1 cellular context compared by ENCODE assay signal in the genomic region with DNA sequence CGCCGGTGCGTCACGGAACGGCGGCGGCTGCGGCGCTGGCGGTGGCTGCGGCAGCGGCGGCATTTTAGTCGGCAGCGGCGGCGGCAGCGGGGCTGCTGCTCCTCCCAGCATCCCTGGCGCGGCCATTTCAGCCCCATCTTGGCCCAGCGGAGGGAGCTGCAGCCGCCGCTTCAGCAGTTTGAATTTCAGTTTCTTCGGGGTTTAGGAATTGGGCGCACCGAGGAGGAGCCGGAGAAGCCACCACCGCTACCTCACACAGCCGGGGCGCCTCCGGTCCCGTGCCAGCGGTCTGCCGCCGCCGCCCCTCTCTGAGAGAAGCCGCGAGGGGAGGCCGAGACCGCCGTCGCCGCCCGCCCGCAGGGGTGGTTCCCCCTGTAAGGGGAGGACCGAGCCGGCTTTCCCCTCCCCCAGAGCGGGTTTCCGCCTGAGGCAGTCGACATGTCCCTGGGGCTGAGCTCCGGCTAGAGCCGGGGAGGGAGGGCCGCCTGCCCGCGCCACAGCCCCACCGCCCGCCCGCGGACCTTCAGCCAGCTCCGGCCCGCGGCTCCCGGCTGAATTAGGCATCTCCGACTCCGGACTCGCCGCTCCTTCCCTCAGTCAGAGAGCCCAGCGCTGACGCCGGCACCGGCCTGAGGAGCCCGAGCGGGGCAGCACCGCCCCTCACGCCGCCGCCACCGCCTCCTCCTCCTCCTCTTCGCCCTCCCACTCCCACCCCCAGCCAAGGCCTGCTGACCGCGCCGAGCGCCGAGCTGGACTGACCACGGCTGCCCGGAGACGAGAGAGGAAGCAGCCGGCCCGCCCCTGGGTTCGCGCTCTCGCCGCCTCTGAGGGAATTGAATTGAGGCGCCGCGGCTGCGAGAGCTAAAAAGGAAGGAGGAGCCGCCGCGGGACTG.
A peak's percentile ranks its signal among the peaks of the same experiment; 100 is the strongest.
TF ChIP-seq lines count a peak whose summit lies in the region.

A gene (plus strand): TSS at position 67 of the 893 bp plus-strand sequence. CDS start 1,053 bp downstream, outside the sequence.

TF ChIP-seq in HepG2, 621 proteins besides CTCF, POLR2A, EP300 and RAD21 (continued from another document and continues in another):
- TF ChIP-seq ZNF232 (CRISPR knock-in tag; IDR thresholded peaks at IDR 0.05; ENCODE audit: borderline replicate concordance) (peak; percentile 72; the same call in 1 of the 2 replicates), CHCHD3 (CRISPR knock-in tag; IDR thresholded peaks at IDR 0.05) (no peak), ZNF263 (CRISPR knock-in tag; IDR thresholded peaks at IDR 0.05) (peak; percentile 74; the same call in 1 of the 2 replicates), ZMYM3 (CRISPR knock-in tag; IDR thresholded peaks at IDR 0.05) (no peak), TCF12 (IDR thresholded peaks at IDR 0.05) (no peak), TCF12 (CRISPR knock-in tag; IDR thresholded peaks at IDR 0.05) (peak; percentile 78; the same call in 1 of the 2 replicates), RNF2 (conservative IDR thresholded peaks at IDR 0.05; ENCODE audit: low read depth) (no peak), ZNF75D (CRISPR knock-in tag; IDR thresholded peaks at IDR 0.05; ENCODE audit: borderline replicate concordance) (no peak)
- TF ChIP-seq, protein P1, sequence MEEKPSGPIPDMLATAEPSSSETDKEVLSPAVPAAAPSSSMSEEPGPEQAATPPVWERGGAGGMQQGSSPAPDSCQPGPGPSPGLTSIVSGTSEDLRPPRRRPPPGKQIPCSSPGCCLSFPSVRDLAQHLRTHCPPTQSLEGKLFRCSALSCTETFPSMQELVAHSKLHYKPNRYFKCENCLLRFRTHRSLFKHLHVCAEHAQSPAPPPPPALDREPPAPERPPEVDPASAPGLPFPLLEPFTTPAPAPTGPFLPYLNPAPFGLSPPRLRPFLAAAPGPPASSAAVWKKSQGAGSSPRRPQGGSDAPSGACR (CRISPR knock-in tag; IDR thresholded peaks at IDR 0.05) = peak; percentile 81; the same call in 1 of the 2 replicates
- TF ChIP-seq, protein P2, sequence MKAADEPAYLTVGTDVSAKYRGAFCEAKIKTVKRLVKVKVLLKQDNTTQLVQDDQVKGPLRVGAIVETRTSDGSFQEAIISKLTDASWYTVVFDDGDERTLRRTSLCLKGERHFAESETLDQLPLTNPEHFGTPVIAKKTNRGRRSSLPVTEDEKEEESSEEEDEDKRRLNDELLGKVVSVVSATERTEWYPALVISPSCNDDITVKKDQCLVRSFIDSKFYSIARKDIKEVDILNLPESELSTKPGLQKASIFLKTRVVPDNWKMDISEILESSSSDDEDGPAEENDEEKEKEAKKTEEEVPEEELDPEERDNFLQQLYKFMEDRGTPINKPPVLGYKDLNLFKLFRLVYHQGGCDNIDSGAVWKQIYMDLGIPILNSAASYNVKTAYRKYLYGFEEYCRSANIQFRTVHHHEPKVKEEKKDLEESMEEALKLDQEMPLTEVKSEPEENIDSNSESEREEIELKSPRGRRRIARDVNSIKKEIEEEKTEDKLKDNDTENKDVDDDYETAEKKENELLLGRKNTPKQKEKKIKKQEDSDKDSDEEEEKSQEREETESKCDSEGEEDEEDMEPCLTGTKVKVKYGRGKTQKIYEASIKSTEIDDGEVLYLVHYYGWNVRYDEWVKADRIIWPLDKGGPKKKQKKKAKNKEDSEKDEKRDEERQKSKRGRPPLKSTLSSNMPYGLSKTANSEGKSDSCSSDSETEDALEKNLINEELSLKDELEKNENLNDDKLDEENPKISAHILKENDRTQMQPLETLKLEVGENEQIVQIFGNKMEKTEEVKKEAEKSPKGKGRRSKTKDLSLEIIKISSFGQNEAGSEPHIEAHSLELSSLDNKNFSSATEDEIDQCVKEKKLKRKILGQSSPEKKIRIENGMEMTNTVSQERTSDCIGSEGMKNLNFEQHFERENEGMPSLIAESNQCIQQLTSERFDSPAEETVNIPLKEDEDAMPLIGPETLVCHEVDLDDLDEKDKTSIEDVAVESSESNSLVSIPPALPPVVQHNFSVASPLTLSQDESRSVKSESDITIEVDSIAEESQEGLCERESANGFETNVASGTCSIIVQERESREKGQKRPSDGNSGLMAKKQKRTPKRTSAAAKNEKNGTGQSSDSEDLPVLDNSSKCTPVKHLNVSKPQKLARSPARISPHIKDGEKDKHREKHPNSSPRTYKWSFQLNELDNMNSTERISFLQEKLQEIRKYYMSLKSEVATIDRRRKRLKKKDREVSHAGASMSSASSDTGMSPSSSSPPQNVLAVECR (CRISPR knock-in tag; IDR thresholded peaks at IDR 0.05; ENCODE audit: borderline replicate concordance) = peak; percentile 78; the same call in 1 of the 2 replicates
- TF ChIP-seq, protein P3, sequence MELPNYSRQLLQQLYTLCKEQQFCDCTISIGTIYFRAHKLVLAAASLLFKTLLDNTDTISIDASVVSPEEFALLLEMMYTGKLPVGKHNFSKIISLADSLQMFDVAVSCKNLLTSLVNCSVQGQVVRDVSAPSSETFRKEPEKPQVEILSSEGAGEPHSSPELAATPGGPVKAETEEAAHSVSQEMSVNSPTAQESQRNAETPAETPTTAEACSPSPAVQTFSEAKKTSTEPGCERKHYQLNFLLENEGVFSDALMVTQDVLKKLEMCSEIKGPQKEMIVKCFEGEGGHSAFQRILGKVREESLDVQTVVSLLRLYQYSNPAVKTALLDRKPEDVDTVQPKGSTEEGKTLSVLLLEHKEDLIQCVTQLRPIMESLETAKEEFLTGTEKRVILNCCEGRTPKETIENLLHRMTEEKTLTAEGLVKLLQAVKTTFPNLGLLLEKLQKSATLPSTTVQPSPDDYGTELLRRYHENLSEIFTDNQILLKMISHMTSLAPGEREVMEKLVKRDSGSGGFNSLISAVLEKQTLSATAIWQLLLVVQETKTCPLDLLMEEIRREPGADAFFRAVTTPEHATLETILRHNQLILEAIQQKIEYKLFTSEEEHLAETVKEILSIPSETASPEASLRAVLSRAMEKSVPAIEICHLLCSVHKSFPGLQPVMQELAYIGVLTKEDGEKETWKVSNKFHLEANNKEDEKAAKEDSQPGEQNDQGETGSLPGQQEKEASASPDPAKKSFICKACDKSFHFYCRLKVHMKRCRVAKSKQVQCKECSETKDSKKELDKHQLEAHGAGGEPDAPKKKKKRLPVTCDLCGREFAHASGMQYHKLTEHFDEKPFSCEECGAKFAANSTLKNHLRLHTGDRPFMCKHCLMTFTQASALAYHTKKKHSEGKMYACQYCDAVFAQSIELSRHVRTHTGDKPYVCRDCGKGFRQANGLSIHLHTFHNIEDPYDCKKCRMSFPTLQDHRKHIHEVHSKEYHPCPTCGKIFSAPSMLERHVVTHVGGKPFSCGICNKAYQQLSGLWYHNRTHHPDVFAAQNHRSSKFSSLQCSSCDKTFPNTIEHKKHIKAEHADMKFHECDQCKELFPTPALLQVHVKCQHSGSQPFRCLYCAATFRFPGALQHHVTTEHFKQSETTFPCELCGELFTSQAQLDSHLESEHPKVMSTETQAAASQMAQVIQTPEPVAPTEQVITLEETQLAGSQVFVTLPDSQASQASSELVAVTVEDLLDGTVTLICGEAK (IDR thresholded peaks at IDR 0.05) = no peak
- TF ChIP-seq, protein P3 (CRISPR knock-in tag; IDR thresholded peaks at IDR 0.05) = peak; percentile 66
- TF ChIP-seq, protein P4, sequence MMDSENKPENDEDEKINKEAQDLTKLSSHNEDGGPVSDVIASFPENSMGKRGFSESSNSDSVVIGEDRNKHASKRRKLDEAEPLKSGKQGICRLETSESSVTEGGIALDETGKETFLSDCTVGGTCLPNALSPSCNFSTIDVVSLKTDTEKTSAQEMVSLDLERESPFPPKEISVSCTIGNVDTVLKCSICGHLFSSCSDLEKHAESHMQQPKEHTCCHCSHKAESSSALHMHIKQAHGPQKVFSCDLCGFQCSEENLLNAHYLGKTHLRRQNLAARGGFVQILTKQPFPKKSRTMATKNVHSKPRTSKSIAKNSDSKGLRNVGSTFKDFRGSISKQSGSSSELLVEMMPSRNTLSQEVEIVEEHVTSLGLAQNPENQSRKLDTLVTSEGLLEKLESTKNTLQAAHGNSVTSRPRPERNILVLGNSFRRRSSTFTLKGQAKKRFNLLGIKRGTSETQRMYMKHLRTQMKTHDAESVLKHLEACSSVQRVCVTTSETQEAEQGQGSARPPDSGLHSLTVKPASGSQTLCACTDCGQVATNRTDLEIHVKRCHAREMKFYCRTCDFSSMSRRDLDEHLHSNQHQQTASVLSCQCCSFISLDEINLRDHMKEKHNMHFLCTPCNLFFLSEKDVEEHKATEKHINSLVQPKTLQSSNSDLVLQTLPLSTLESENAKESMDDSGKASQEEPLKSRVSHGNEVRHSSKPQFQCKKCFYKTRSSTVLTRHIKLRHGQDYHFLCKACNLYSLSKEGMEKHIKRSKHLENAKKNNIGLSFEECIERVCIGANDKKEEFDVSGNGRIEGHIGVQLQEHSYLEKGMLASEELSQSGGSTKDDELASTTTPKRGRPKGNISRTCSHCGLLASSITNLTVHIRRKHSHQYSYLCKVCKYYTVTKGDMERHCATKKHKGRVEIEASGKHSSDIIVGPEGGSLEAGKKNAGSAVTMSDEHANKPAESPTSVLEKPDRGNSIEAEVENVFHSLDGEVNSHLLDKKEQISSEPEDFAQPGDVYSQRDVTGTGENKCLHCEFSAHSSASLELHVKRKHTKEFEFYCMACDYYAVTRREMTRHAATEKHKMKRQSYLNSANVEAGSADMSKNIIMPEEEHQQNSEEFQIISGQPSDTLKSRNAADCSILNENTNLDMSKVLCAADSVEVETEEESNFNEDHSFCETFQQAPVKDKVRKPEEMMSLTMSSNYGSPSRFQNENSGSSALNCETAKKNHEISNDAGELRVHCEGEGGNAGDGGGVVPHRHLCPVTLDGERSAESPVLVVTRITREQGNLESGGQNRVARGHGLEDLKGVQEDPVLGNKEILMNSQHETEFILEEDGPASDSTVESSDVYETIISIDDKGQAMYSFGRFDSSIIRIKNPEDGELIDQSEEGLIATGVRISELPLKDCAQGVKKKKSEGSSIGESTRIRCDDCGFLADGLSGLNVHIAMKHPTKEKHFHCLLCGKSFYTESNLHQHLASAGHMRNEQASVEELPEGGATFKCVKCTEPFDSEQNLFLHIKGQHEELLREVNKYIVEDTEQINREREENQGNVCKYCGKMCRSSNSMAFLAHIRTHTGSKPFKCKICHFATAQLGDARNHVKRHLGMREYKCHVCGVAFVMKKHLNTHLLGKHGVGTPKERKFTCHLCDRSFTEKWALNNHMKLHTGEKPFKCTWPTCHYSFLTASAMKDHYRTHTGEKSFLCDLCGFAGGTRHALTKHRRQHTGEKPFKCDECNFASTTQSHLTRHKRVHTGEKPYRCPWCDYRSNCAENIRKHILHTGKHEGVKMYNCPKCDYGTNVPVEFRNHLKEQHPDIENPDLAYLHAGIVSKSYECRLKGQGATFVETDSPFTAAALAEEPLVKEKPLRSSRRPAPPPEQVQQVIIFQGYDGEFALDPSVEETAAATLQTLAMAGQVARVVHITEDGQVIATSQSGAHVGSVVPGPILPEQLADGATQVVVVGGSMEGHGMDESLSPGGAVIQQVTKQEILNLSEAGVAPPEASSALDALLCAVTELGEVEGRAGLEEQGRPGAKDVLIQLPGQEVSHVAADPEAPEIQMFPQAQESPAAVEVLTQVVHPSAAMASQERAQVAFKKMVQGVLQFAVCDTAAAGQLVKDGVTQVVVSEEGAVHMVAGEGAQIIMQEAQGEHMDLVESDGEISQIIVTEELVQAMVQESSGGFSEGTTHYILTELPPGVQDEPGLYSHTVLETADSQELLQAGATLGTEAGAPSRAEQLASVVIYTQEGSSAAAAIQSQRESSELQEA (CRISPR knock-in tag; IDR thresholded peaks at IDR 0.05; ENCODE audit: not compliant biosample characterization) = peak; percentile 61
- TF ChIP-seq, protein P5, sequence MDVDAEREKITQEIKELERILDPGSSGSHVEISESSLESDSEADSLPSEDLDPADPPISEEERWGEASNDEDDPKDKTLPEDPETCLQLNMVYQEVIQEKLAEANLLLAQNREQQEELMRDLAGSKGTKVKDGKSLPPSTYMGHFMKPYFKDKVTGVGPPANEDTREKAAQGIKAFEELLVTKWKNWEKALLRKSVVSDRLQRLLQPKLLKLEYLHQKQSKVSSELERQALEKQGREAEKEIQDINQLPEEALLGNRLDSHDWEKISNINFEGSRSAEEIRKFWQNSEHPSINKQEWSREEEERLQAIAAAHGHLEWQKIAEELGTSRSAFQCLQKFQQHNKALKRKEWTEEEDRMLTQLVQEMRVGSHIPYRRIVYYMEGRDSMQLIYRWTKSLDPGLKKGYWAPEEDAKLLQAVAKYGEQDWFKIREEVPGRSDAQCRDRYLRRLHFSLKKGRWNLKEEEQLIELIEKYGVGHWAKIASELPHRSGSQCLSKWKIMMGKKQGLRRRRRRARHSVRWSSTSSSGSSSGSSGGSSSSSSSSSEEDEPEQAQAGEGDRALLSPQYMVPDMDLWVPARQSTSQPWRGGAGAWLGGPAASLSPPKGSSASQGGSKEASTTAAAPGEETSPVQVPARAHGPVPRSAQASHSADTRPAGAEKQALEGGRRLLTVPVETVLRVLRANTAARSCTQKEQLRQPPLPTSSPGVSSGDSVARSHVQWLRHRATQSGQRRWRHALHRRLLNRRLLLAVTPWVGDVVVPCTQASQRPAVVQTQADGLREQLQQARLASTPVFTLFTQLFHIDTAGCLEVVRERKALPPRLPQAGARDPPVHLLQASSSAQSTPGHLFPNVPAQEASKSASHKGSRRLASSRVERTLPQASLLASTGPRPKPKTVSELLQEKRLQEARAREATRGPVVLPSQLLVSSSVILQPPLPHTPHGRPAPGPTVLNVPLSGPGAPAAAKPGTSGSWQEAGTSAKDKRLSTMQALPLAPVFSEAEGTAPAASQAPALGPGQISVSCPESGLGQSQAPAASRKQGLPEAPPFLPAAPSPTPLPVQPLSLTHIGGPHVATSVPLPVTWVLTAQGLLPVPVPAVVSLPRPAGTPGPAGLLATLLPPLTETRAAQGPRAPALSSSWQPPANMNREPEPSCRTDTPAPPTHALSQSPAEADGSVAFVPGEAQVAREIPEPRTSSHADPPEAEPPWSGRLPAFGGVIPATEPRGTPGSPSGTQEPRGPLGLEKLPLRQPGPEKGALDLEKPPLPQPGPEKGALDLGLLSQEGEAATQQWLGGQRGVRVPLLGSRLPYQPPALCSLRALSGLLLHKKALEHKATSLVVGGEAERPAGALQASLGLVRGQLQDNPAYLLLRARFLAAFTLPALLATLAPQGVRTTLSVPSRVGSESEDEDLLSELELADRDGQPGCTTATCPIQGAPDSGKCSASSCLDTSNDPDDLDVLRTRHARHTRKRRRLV (CRISPR knock-in tag; IDR thresholded peaks at IDR 0.05) = no peak
